25 cellular contexts compared by ENCODE assay signal in genomic region chr7:69038915-69039314, GRCh38.
DNase-seq lines count a peak whose midpoint lies in the region; ATAC-seq, FAIRE-seq and TF ChIP-seq lines count a peak whose summit lies in the region.
"Had no signal": no experiment of that assay in that cellular context is flagged by ENCODE, and none has a peak within 500 bp of the region (broad histone marks: within the 10 kb centered on the region; RNA-seq: fewer than 3 reads in every experiment).

No MANE protein-coding gene starts in this region.

- no peak for ATAC-seq in HepG2
- ATAC-seq in right lobe of liver: no peak
- no peak for ATAC-seq in K562
- ATAC-seq: GM12878 had no signal

- peaks cover 23% of the 10 kb centered on the region for H3K9me3 ChIP-seq in HepG2 (ENCODE audit: low read length)
- peaks cover 0 to 5% (median 0%) of the 10 kb centered on the region in 4 donors for H3K9me3 ChIP-seq in right lobe of liver
- no peaks in the 10 kb centered on the region for H3K9me3 ChIP-seq in K562 (replicated peaks; ENCODE audit: control insufficient read depth, insufficient read depth, low read depth, low read length)
- H3K9me3 ChIP-seq in esophagus muscularis mucosa: peaks cover 0 to 14% (median 13%) of the 10 kb centered on the region in 4 donors
- H3K9me3 ChIP-seq: BE2C had no signal

- H3K36me3 ChIP-seq in HepG2 (replicated peaks in 1 of 2; ENCODE audit: control insufficient read depth in 1 of 2, insufficient read depth in 2 of 2, low read length in 2 of 2) (no peaks in the 10 kb centered on the region), right lobe of liver (no peaks in the 10 kb centered on the region), K562 (ENCODE audit: control insufficient read depth, insufficient read depth, low read length) (no peaks in the 10 kb centered on the region), esophagus muscularis mucosa (no peaks in the 10 kb centered on the region)
- H3K36me3 ChIP-seq: BE2C, BLaER1 had no signal

- H3K4me1 ChIP-seq in HepG2 (ENCODE audit: insufficient read depth, low read length) (no peaks in the 10 kb centered on the region), right lobe of liver (no peaks in the 10 kb centered on the region), K562 (replicated peaks in 1 of 2; ENCODE audit: control insufficient read depth in 2 of 2, insufficient read depth in 2 of 2, low read length in 2 of 2) (no peaks in the 10 kb centered on the region), esophagus muscularis mucosa (no peaks in the 10 kb centered on the region)
- H3K4me1 ChIP-seq: BE2C had no signal

- TF ChIP-seq CTCF in HepG2 (CRISPR knock-in tag; IDR thresholded peaks at IDR 0.05) (no peak), right lobe of liver (IDR thresholded peaks at IDR 0.05) (no peak), K562 (IDR thresholded peaks at IDR 0.05 in 2 of 3, conservative IDR thresholded peaks at IDR 0.05 in 1 of 3; ENCODE audit: insufficient read depth in 2 of 3, low read depth in 1 of 3, low read length in 3 of 3) (no peak), esophagus muscularis mucosa (IDR thresholded peaks at IDR 0.05) (no peak)

- BruUV-seq in HepG2 (replicated peaks; lab: Mats Ljungman, UMichigan) (no TSS peak), K562 (replicated peaks; lab: Mats Ljungman, UMichigan) (no TSS peak)

- TF ChIP-seq RAD21 in HepG2 (CRISPR knock-in tag; IDR thresholded peaks at IDR 0.05): no peak
- no peak for TF ChIP-seq RAD21 in K562 (CRISPR knock-in tag; conservative IDR thresholded peaks at IDR 0.05 in 1 of 2, IDR thresholded peaks at IDR 0.05 in 1 of 2)

- H4K20me1 ChIP-seq in HepG2 (ENCODE audit: insufficient read depth, low read length): no peaks in the 10 kb centered on the region
- no peaks in the 10 kb centered on the region for H4K20me1 ChIP-seq in K562 (replicated peaks; ENCODE audit: control insufficient read depth, insufficient read depth, low read length)
- H4K20me1 ChIP-seq: BLaER1 had no signal

- FAIRE-seq in HepG2 (lab: Jason Lieb, UNC) (no peak), K562 (lab: Jason Lieb, UNC) (no peak)
- FAIRE-seq: GM12878, GM12892, GM18507 had no signal

- H3K27me3 ChIP-seq in HepG2 (ENCODE audit: control insufficient read depth in 1 of 2, insufficient read depth in 2 of 2, low read length in 2 of 2) (no peaks in the 10 kb centered on the region), right lobe of liver (no peaks in the 10 kb centered on the region), K562 (ENCODE audit: control insufficient read depth in 2 of 2, insufficient read depth in 2 of 2, low read length in 2 of 2) (no peaks in the 10 kb centered on the region), esophagus muscularis mucosa (no peaks in the 10 kb centered on the region)
- H3K27me3 ChIP-seq: BE2C, BLaER1 had no signal

- DNase-seq in HepG2 (ENCODE audit: low spot score): no peak
- DNase-seq in right lobe of liver: no peak
- no peak for DNase-seq in K562 (ENCODE audit: extremely low read depth in 1 of 4, low spot score in 3 of 4)
- DNase-seq in esophagus muscularis mucosa (ENCODE audit: extremely low spot score): peak; percentile 26
- no peak for DNase-seq in stimulated activated CD8-positive, alpha-beta memory T cell treated with anti-CD3 and anti-CD28 coated beads, Interleukin-4, amount 100 ng/mL, for 48 hours
- no peak for DNase-seq in central memory CD4-positive, alpha-beta T cell
- DNase-seq: ACHN; BE2C; C1 segment of cervical spinal cord; CD4-positive, alpha-beta memory T cell; CD4-positive, CD25-positive, alpha-beta regulatory T cell; CD8-positive, alpha-beta memory T cell; COR-L47; DMS 273 treated with DMSO at 0.1 percent for 48 hours; DMS153; DMS53; DMS79; DND-41; EL; GDM1 had no signal

- TF ChIP-seq EP300 in HepG2 (IDR thresholded peaks at IDR 0.05; ENCODE audit: low read depth in 2 of 2, low read length in 2 of 2): no peak
- no peak for TF ChIP-seq EP300 in HepG2 (CRISPR knock-in tag; IDR thresholded peaks at IDR 0.05; ENCODE audit: borderline replicate concordance)
- TF ChIP-seq EP300 in K562 (IDR thresholded peaks at IDR 0.05; ENCODE audit: low read length): no peak
- no peak for TF ChIP-seq EP300 in esophagus muscularis mucosa (IDR thresholded peaks at IDR 0.05)

- intact Hi-C loops in HepG2 (cut with micrococcal nuclease; ENCODE audit: unreplicated experiment) (no loop called here), right lobe of liver (cut with DNase I) (no loop called here), K562 (cut with micrococcal nuclease) (no loop called here), esophagus muscularis mucosa (cut with DNase I) (no loop called here)

- no peak overlapping the region for H2AFZ ChIP-seq in HepG2 (ENCODE audit: low read length)
- H2AFZ ChIP-seq in K562 (ENCODE audit: low read depth, low read length): no peak overlapping the region

- H3K27ac ChIP-seq in HepG2 (ENCODE audit: extremely low read length, insufficient read depth, low read length) (no peak overlapping the region), right lobe of liver (no peak overlapping the region), K562 (ENCODE audit: extremely low read depth, low read depth, low read length) (no peak overlapping the region), esophagus muscularis mucosa (replicated peaks in 1 of 4) (no peak overlapping the region)
- H3K27ac ChIP-seq: 22Rv1, BLaER1 had no signal

- no peak overlapping the region for H3K4me2 ChIP-seq in HepG2 (ENCODE audit: low read depth, low read length)
- no peak overlapping the region for H3K4me2 ChIP-seq in K562 (ENCODE audit: insufficient read depth, low read length)
- H3K4me2 ChIP-seq: BLaER1 had no signal

- no peak for TF ChIP-seq POLR2A in HepG2 (IDR thresholded peaks at IDR 0.05; ENCODE audit: insufficient read depth in 1 of 2, low read depth in 2 of 2, low read length in 2 of 2)
- no peak for TF ChIP-seq POLR2A in right lobe of liver (IDR thresholded peaks at IDR 0.05)
- TF ChIP-seq POLR2A in K562 (conservative IDR thresholded peaks at IDR 0.05): no peak
- no peak for TF ChIP-seq POLR2A in esophagus muscularis mucosa (IDR thresholded peaks at IDR 0.05; ENCODE audit: low read depth)

- H3K9me1 ChIP-seq in K562 (ENCODE audit: control insufficient read depth, insufficient read depth, low read length): no peaks in the 10 kb centered on the region

- in situ Hi-C loops in HepG2 (cut with HindIII; ENCODE audit: extremely low pct_ligation_motif_present, low pct_unique_long_range_greater_than_20kb) (no loop called here), K562 (cut with MboI) (no loop called here)

- H3K4me3 ChIP-seq in HepG2 (replicated peaks in 1 of 3; ENCODE audit: insufficient read depth in 1 of 3, low read depth in 2 of 3, low read length in 3 of 3) (no peak overlapping the region), right lobe of liver (no peak overlapping the region), K562 (no peak overlapping the region), esophagus muscularis mucosa (no peak overlapping the region)
- H3K4me3 ChIP-seq: BLaER1, GM12878 had no signal

- WGBS in HepG2 (ENCODE audit: low lambda C conversion rate): 13% methylated on average over 1 of the region's 1 CpG
- WGBS in right lobe of liver (ENCODE audit: insufficient coverage, low coverage, low lambda C conversion rate, missing lambda C conversion rate): 80% methylated on average over 1 of the region's 1 CpG
- 0% methylated on average over 1 of the region's 1 CpG for WGBS in K562 (ENCODE audit: insufficient coverage, low coverage, missing lambda C conversion rate)
- 100% methylated on average over 1 of the region's 1 CpG for WGBS in esophagus muscularis mucosa

- CTCF ChIA-PET in HepG2 (lab: Yijun Ruan, JAX; ENCODE audit: low intra/inter-chr PET ratio, low total read pairs) (no interaction called here), K562 (lab: Yijun Ruan, JAX; ENCODE audit: low intra/inter-chr PET ratio) (no interaction called here)

- POLR2A ChIA-PET in HepG2 (lab: Yijun Ruan, JAX): no interaction called here
- POLR2A ChIA-PET in K562 (lab: Yijun Ruan, JAX): no interaction called here

- no peaks in the 10 kb centered on the region for H3K79me2 ChIP-seq in HepG2 (ENCODE audit: insufficient read depth, low read length)
- H3K79me2 ChIP-seq in K562 (ENCODE audit: control insufficient read depth, insufficient read depth, low read length): no peaks in the 10 kb centered on the region

- H3K9ac ChIP-seq in HepG2 (ENCODE audit: insufficient read depth, low read depth, low read length) (no peak overlapping the region), K562 (ENCODE audit: insufficient read depth in 1 of 2, low read depth in 2 of 2, low read length in 2 of 2) (no peak overlapping the region)
- H3K9ac ChIP-seq: BLaER1 had no signal

TF ChIP-seq in HepG2, 621 proteins besides CTCF, POLR2A, EP300 and RAD21 (continues in another document):
- TF ChIP-seq MAFF (IDR thresholded peaks at IDR 0.05; ENCODE audit: low read depth, low read length): peak; percentile 93
- no peak for TF ChIP-seq HMGXB4 (CRISPR knock-in tag; IDR thresholded peaks at IDR 0.05; ENCODE audit: borderline replicate concordance in 1 of 2, low read depth in 1 of 2)

TF ChIP-seq in K562, 482 proteins besides CTCF, POLR2A, EP300 and RAD21 (continues in another document):
- TF ChIP-seq C11orf30 (IDR thresholded peaks at IDR 0.05; ENCODE audit: low read depth): peak; percentile 67
- peak; percentile 48; the same call in 1 of the 2 replicates for TF ChIP-seq MAFG (tag; conservative IDR thresholded peaks at IDR 0.05)
- TF ChIP-seq MLX (CRISPR knock-in tag; conservative IDR thresholded peaks at IDR 0.05): no peak
- TF ChIP-seq RHOXF2B (CRISPR knock-in tag; conservative IDR thresholded peaks at IDR 0.05): no peak
- no peak for TF ChIP-seq CGGBP1 (CRISPR knock-in tag; IDR thresholded peaks at IDR 0.05)
- TF ChIP-seq SREBF2 (CRISPR knock-in tag; IDR thresholded peaks at IDR 0.05): no peak
- TF ChIP-seq ZBTB1 (CRISPR knock-in tag; IDR thresholded peaks at IDR 0.05; ENCODE audit: borderline replicate concordance, low read depth): no peak

Comparison
In these comparisons a context has a peak if more than half of its experiments do, and no peak if none do; other contexts are left out.
1. Of the 241 proteins assayed by ChIP-seq in both HepG2 and K562: peak only in HepG2: none; only in K562: MAFG; in both: MAFF and MAFK; in neither: 238.